ENCODE assay signal across 11 cellular contexts in the genomic region with DNA sequence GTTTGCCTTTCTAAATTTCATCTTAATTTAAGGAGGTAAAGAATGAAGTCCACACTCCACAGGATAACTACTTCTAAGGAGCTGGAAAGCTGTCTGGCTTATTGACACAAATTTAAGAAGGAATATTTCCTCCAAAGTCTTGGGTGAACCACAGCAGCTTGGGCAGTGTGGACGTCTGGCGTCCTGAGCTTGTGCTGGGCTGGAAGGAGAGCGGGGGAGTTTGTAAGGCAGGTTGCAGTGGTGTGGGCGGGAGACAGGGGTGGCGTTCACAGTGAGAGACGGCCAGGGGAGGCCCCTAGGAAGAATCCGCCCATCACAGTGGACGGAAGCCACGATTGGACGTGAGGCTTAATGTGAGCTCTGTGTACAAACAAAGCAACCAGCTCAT. TPM values are rescaled to one million over a fixed set of nuclear protein-coding genes. Genes with fewer than 3 reads are reported as not detected.
A peak's percentile ranks its signal among the peaks of the same experiment; 100 is the strongest.
DNase-seq lines count a peak whose midpoint lies in the region; ATAC-seq, FAIRE-seq and TF ChIP-seq lines count a peak whose summit lies in the region.
"Had no signal": no experiment of that assay in that cellular context is flagged by ENCODE, and none has a peak within 500 bp of the region (broad histone marks: within the 10 kb centered on the region; RNA-seq: fewer than 3 reads in every experiment).

No MANE protein-coding gene starts in this region.

- intact Hi-C loops in IMR-90 (cut with micrococcal nuclease), result loop anchor here (2.0 kb wide), 1 partner anchor 65 kb away; the partner anchor contains the start of gene RNASEH1
- intact Hi-C loops in K562 (cut with micrococcal nuclease), result loop anchor here (1.0 kb wide), 1 partner anchor 158 kb away; no protein-coding TSS in a partner anchor

- FAIRE-seq in K562 (lab: Jason Lieb, UNC) (peak; percentile 92), keratinocyte (lab: Jason Lieb, UNC) (no peak)
- FAIRE-seq: colon had no signal

- H2BK15ac ChIP-seq in IMR-90 (ENCODE audit: low read depth, low read length), result no peak overlapping the region

- CTCF ChIA-PET in IMR-90 (lab: Yijun Ruan, JAX) (interaction anchor here (1.2 kb wide), 1 partner anchor 158 kb away, joined by 3 read pairs; no protein-coding TSS in a partner anchor), K562 (lab: Yijun Ruan, JAX; ENCODE audit: low intra/inter-chr PET ratio) (no interaction called here)

- H3K27ac ChIP-seq in IMR-90 (ENCODE audit: insufficient read depth, low read length), result peak overlapping the region; percentile 67; the same call in 1 of the 2 replicates
- H3K27ac ChIP-seq in K562 (ENCODE audit: extremely low read depth, low read depth, low read length), result peak overlapping the region; percentile 60
- no peak overlapping the region for H3K27ac ChIP-seq in keratinocyte (ENCODE audit: control insufficient read depth, insufficient read depth, low read length)
- H3K27ac ChIP-seq in temporal lobe (ENCODE audit: low read depth, low read length), result peak overlapping the region; percentile 6
- H3K27ac ChIP-seq: VCaP had no signal

- H3K36me3 ChIP-seq in IMR-90 (ENCODE audit: control insufficient read depth, insufficient read depth, low read length), result peaks cover 16% of the 10 kb centered on the region
- H3K36me3 ChIP-seq in K562 (ENCODE audit: control insufficient read depth, insufficient read depth, low read length), result peaks cover 19% of the 10 kb centered on the region; the same call in 2 of the 3 replicates
- peaks cover 4 to 7% of the 10 kb centered on the region in 2 experiments for H3K36me3 ChIP-seq in keratinocyte (ENCODE audit: control insufficient read depth in 2 of 2, extremely low read depth in 1 of 2, insufficient read depth in 2 of 2, low read length in 2 of 2)

- no peak overlapping the region for H3K14ac ChIP-seq in IMR-90 (replicated peaks; ENCODE audit: low read depth, low read length)

- TF ChIP-seq CTCF in IMR-90 (conservative IDR thresholded peaks at IDR 0.05; ENCODE audit: low read depth, low read length), result no peak
- no peak for TF ChIP-seq CTCF in K562 (IDR thresholded peaks at IDR 0.05 in 2 of 3, conservative IDR thresholded peaks at IDR 0.05 in 1 of 3; ENCODE audit: insufficient read depth in 2 of 3, low read depth in 1 of 3, low read length in 3 of 3)
- no peak for TF ChIP-seq CTCF in keratinocyte (optimal IDR thresholded peaks at IDR 0.05 in 1 of 3, IDR thresholded peaks at IDR 0.05 in 1 of 3, conservative IDR thresholded peaks at IDR 0.05 in 1 of 3; ENCODE audit: extremely low read depth in 1 of 3, insufficient read depth in 2 of 3, low read length in 3 of 3)

- dilution Hi-C loops in IMR-90 (cut with HindIII; ENCODE audit: low sequenced_read_pairs, unreplicated experiment), result no loop called here
- dilution Hi-C loops in keratinocyte (cut with MboI; ENCODE audit: extremely low pct_ligation_motif_present, low sequenced_read_pairs), result no loop called here

- H2AFZ ChIP-seq in IMR-90 (replicated peaks; ENCODE audit: low read length, poor library complexity) (peak overlapping the region; percentile 48), K562 (ENCODE audit: low read depth, low read length) (peak overlapping the region; percentile 95), keratinocyte (ENCODE audit: control insufficient read depth, low read length) (no peak overlapping the region)

- H3K56ac ChIP-seq in IMR-90 (ENCODE audit: extremely low read depth, insufficient read depth, low read length), result no peak overlapping the region

- H3K79me2 ChIP-seq in K562 (ENCODE audit: control insufficient read depth, insufficient read depth, low read length) (no peaks in the 10 kb centered on the region), keratinocyte (ENCODE audit: control insufficient read depth, insufficient read depth, low read length) (no peaks in the 10 kb centered on the region)

- no peak overlapping the region for H3K4me3 ChIP-seq in IMR-90 (ENCODE audit: insufficient read depth, low read depth, low read length)
- H3K4me3 ChIP-seq in K562, result peak overlapping the region; percentile 21
- H3K4me3 ChIP-seq in keratinocyte (ENCODE audit: control insufficient read depth in 2 of 3, extremely low read depth in 1 of 3, insufficient read depth in 2 of 3, low read depth in 1 of 3, low read length in 3 of 3), result peak overlapping the region in 1 of 3 experiments; percentile 20

- H3K4ac ChIP-seq in IMR-90 (ENCODE audit: low read depth, low read length), result peak overlapping the region; percentile 72

- H3K79me1 ChIP-seq in IMR-90 (ENCODE audit: low read depth in 1 of 2, low read length in 2 of 2), result no peaks in the 10 kb centered on the region

- H2AK9ac ChIP-seq in IMR-90 (replicated peaks; ENCODE audit: low read depth, low read length, poor library complexity), result peak overlapping the region; percentile 39

- H3K9ac ChIP-seq in IMR-90 (ENCODE audit: low read depth, low read length) (no peak overlapping the region), K562 (ENCODE audit: insufficient read depth in 1 of 2, low read depth in 2 of 2, low read length in 2 of 2) (peak overlapping the region; percentile 24 to 53; a peak in 2 of 4 replicates), keratinocyte (ENCODE audit: control insufficient read depth, extremely low read depth, insufficient read depth, low read length) (no peak overlapping the region)

- peak; percentile 56; the same call in 1 of the 2 replicates for TF ChIP-seq POLR2A in IMR-90 (IDR thresholded peaks at IDR 0.05; ENCODE audit: low read depth, low read length)
- TF ChIP-seq POLR2A in K562 (conservative IDR thresholded peaks at IDR 0.05), result no peak

- H2BK120ac ChIP-seq in IMR-90 (ENCODE audit: low read depth, low read length), result no peak overlapping the region

- H2BK5ac ChIP-seq in IMR-90 (ENCODE audit: low read depth, low read length, poor library complexity, severe bottlenecking), result peak overlapping the region; percentile 12

- H2AK5ac ChIP-seq in IMR-90 (ENCODE audit: low read depth, low read length), result peak overlapping the region; percentile 54; the same call in 1 of the 2 replicates

- in situ Hi-C loops in IMR-90 (cut with MboI; ENCODE audit: low sequenced_read_pairs), result no loop called here
- in situ Hi-C loops in K562 (cut with MboI), result loop anchor here (10.0 kb wide), 1 partner anchor 161 kb away; the partner anchor contains the start of gene ALLC

- no peak overlapping the region for H3K18ac ChIP-seq in IMR-90 (ENCODE audit: low read depth, low read length)

- H3K4me1 ChIP-seq in IMR-90 (ENCODE audit: control insufficient read depth, insufficient read depth, low read length) (peaks cover 6% of the 10 kb centered on the region; the same call in 1 of the 2 replicates), K562 (replicated peaks in 1 of 2; ENCODE audit: control insufficient read depth in 2 of 2, insufficient read depth in 2 of 2, low read length in 2 of 2) (peaks cover 12 to 36% of the 10 kb centered on the region in 2 experiments; a peak in 4 of 5 replicates), keratinocyte (ENCODE audit: control insufficient read depth, extremely low read depth, insufficient read depth, low read length) (no peaks in the 10 kb centered on the region)

- H4K5ac ChIP-seq in IMR-90 (ENCODE audit: low read depth, low read length), result no peak overlapping the region

- TF ChIP-seq EP300 in K562 (IDR thresholded peaks at IDR 0.05; ENCODE audit: low read length), result no peak

- H3K9me1 ChIP-seq in IMR-90 (ENCODE audit: insufficient read depth, low read length) (peaks cover 11% of the 10 kb centered on the region; the same call in 1 of the 2 replicates), K562 (ENCODE audit: control insufficient read depth, insufficient read depth, low read length) (no peaks in the 10 kb centered on the region), keratinocyte (ENCODE audit: control insufficient read depth, extremely low read depth, insufficient read depth, low read length) (no peaks in the 10 kb centered on the region)

- ATAC-seq in IMR-90 (ENCODE audit: low read depth) (peak; percentile 88), K562 (peak; percentile 99), GM18511 (IDR thresholded peaks at IDR 0.05; ENCODE audit: unreplicated experiment) (no peak)

- peak overlapping the region; percentile 60 for H3K23ac ChIP-seq in IMR-90 (ENCODE audit: low read depth, low read length)

- peak overlapping the region; percentile 34 for H4K91ac ChIP-seq in IMR-90 (ENCODE audit: insufficient read depth, low read depth, low read length)

- H3K4me2 ChIP-seq in IMR-90 (ENCODE audit: low read depth, low read length), result peak overlapping the region; percentile 48
- H3K4me2 ChIP-seq in K562 (ENCODE audit: insufficient read depth, low read length), result peak overlapping the region; percentile 77
- H3K4me2 ChIP-seq in keratinocyte (ENCODE audit: control insufficient read depth, extremely low read depth, insufficient read depth, low read depth, low read length), result peak overlapping the region; percentile 27

- no TSS peak for BruUV-seq in IMR-90 (replicated peaks; lab: Mats Ljungman, UMichigan)
- BruUV-seq in K562 (replicated peaks; lab: Mats Ljungman, UMichigan), result no TSS peak

- POLR2A ChIA-PET in IMR-90 (lab: Charles Lee; ENCODE audit: unreplicated experiment) (no interaction called here), K562 (lab: Yijun Ruan, JAX) (interaction anchor here (0.6 to 1.4 kb wide), 12 partner anchors 9 to 213 kb away, joined by 3 to 8 read pairs (median 3); no protein-coding TSS in a partner anchor)

- no peak overlapping the region for H2BK20ac ChIP-seq in IMR-90 (ENCODE audit: low read depth, low read length)

- H3K27me3 ChIP-seq in IMR-90 (ENCODE audit: control insufficient read depth, insufficient read depth, low read length) (no peaks in the 10 kb centered on the region), K562 (ENCODE audit: control insufficient read depth in 2 of 2, insufficient read depth in 2 of 2, low read length in 2 of 2) (no peaks in the 10 kb centered on the region), keratinocyte (ENCODE audit: control insufficient read depth, extremely low read depth, insufficient read depth, low read length) (no peaks in the 10 kb centered on the region)

- peak overlapping the region in 1 of 2 experiments; percentile 4; a peak in 1 of 4 replicates for H4K8ac ChIP-seq in IMR-90 (ENCODE audit: low read depth in 2 of 2, low read length in 2 of 2)

- WGBS in IMR-90 (ENCODE audit: extremely low coverage in 2 of 2, insufficient read length in 1 of 2), 2 experiments, result no CpG with 5 or more reads among the region's 10 CpGs
- 2% methylated on average over 10 of the region's 10 CpGs for WGBS in K562 (ENCODE audit: insufficient coverage, low coverage, missing lambda C conversion rate)

- H4K20me1 ChIP-seq in IMR-90 (ENCODE audit: insufficient read depth, low read length), result no peaks in the 10 kb centered on the region
- H4K20me1 ChIP-seq in K562 (replicated peaks; ENCODE audit: control insufficient read depth, insufficient read depth, low read length), result no peaks in the 10 kb centered on the region
- H4K20me1 ChIP-seq in keratinocyte (ENCODE audit: control insufficient read depth, extremely low read depth, insufficient read depth, low read length), result no peaks in the 10 kb centered on the region

- no peaks in the 10 kb centered on the region for H3K9me3 ChIP-seq in IMR-90 (ENCODE audit: control insufficient read depth, insufficient read depth, low read length)
- H3K9me3 ChIP-seq in K562 (replicated peaks; ENCODE audit: control insufficient read depth, insufficient read depth, low read depth, low read length), result no peaks in the 10 kb centered on the region; the same call in 1 of the 2 replicates
- no peaks in the 10 kb centered on the region for H3K9me3 ChIP-seq in keratinocyte (ENCODE audit: control insufficient read depth, low read depth, low read length)

- TF ChIP-seq RAD21 in IMR-90 (IDR thresholded peaks at IDR 0.05; ENCODE audit: low read length) (no peak), K562 (CRISPR knock-in tag; conservative IDR thresholded peaks at IDR 0.05 in 1 of 2, IDR thresholded peaks at IDR 0.05 in 1 of 2) (no peak)

- DNase-seq in IMR-90 (peak; percentile 75), K562 (ENCODE audit: extremely low read depth in 1 of 4, low spot score in 3 of 4) (peak; percentile 85 to 93 (median 86)), keratinocyte (ENCODE audit: low read depth, low spot score) (no peak), activated gamma-delta T cell (lab: John Stamatoyannopoulos, UW) (no peak), T-helper 1 cell (no peak)
- no peak for DNase-seq in activated naive CD4-positive, alpha-beta T cell treated with Interleukin-2 at 50 U/mL for 16 hours
- DNase-seq: NCI-H1048 had no signal

RNA-seq across cellular contexts. Expression of gene ADI1, which starts 25.7 kb away (rescaled TPM):
- total RNA-seq in IMR-90 (2012; rRNA removed) (43.2 and 49.7 TPM in 2 replicates), K562 (2014; rRNA removed) (26.7 and 29.2 TPM in 2 replicates), K562 (2014; rRNA removed; fragmentation: Illumina TruSeq; extraction: Trizol) (25.7 and 27.1 TPM in 2 replicates), K562 (2015; rRNA removed; fragmentation: Illumina TruSeq; extraction: Trizol) (48.0 and 51.0 TPM in 2 replicates), K562 (2021) (31.6 and 34.7 TPM in 2 replicates), temporal lobe (10.8 TPM)
- polyA plus RNA-seq in IMR-90 (2012; rRNA removed) (40.7 and 46.0 TPM in 2 replicates), K562 (2011; rRNA removed) (17.6 and 23.6 TPM in 2 replicates), K562 (2014; fragmentation: Illumina TruSeq; extraction: Trizol) (31.4 and 33.7 TPM in 2 replicates), K562 (2014; fragmentation: Nextera tagmentation; extraction: Ambion mirVana) (1 to 10 TPM; 6.1 to 6.6 TPM), K562 (2014; rRNA removed) (20.6 and 21.6 TPM in 2 replicates), keratinocyte (29.0 to 47.4 TPM (median 38.5 TPM) in 3 replicates)
- polyA plus RNA-seq in IMR-90 (2012; cell fraction: cytosol; rRNA removed), result 29.8 and 43.8 TPM in 2 replicates
- 17.0 and 52.0 TPM in 2 replicates for polyA plus RNA-seq in IMR-90 (2012; cell fraction: nucleus; rRNA removed; ENCODE audit: low replicate concordance)
- total RNA-seq in K562 (2011; cell fraction: chromatin; rRNA removed; ENCODE audit: low replicate concordance), result 8.2 and 11.8 TPM in 2 replicates
- 5.8 and 8.0 TPM in 2 replicates for total RNA-seq in K562 (2011; cell fraction: nucleolus; rRNA removed)
- total RNA-seq in K562 (2011; cell fraction: nucleoplasm; rRNA removed), result 12.0 and 24.3 TPM in 2 replicates
- polyA plus RNA-seq in K562 (2011; cell fraction: cytosol; rRNA removed), result 12.7 and 15.2 TPM in 2 replicates
- polyA plus RNA-seq in K562 (2011; cell fraction: nucleus; rRNA removed), result 11.6 and 15.2 TPM in 2 replicates
- 33.2 and 37.1 TPM in 2 replicates for polyA plus RNA-seq in K562 (2012)
- 18.8 and 22.8 TPM in 2 replicates for polyA minus RNA-seq in K562 (2011; rRNA and poly(A)+ RNA removed)
- polyA minus RNA-seq in K562 (2011; cell fraction: cytosol; rRNA and poly(A)+ RNA removed), result 12.2 and 12.5 TPM in 2 replicates
- 4.2 and 7.2 TPM in 2 replicates for polyA minus RNA-seq in K562 (2011; cell fraction: nucleus; rRNA and poly(A)+ RNA removed)
- polyA plus RNA-seq in keratinocyte (2011; ENCODE audit: low read depth), result 16.0 TPM
- polyA plus RNA-seq in keratinocyte (2011; cell fraction: cytosol; rRNA removed), result 40.7 and 54.0 TPM in 2 replicates
- 33.8 and 36.7 TPM in 2 replicates for polyA plus RNA-seq in keratinocyte (2011; cell fraction: nucleus; rRNA removed)
- polyA plus RNA-seq in keratinocyte (2012; ENCODE audit: low replicate concordance), result 34.7 and 40.1 TPM in 2 replicates
- polyA minus RNA-seq in keratinocyte, result 9.5 to 22.1 TPM (median 19.0 TPM) in 3 replicates
- 30.3 TPM for polyA minus RNA-seq in keratinocyte (2011; cell fraction: cytosol; rRNA and poly(A)+ RNA removed)
- polyA minus RNA-seq in keratinocyte (2011; cell fraction: nucleus; rRNA and poly(A)+ RNA removed), result 6.9 and 9.8 TPM in 2 replicates

Comparison
In these comparisons a context has a peak if more than half of its experiments do, and no peak if none do; other contexts are left out.
1. DNase-seq: peak in IMR-90 (single experiment) and K562 (4 of 4); none in keratinocyte (single experiment), activated naive CD4-positive, alpha-beta T cell treated with Interleukin-2 at 50 U/mL for 16 hours (single experiment), activated gamma-delta T cell (single experiment) and T-helper 1 cell (0 of 5).
2. H3K4me2 ChIP-seq: peak in every context shown above with its lines; median percentile 77 in K562; 48 in IMR-90; 27 in keratinocyte.
3. H3K9ac ChIP-seq: peak in K562 (2 of 2); none in IMR-90 (single experiment) and keratinocyte (single experiment).